1 cellular context compared by ENCODE assay signal in genomic region chr19:17294051-17294891, GRCh38.
TF ChIP-seq lines count a peak whose summit lies in the region.

No MANE protein-coding gene starts in this region.

TF ChIP-seq in SK-N-SH, 30 proteins besides CTCF, POLR2A, EP300 and RAD21 (continued from another document):
- no peak for TF ChIP-seq ZBTB33 (IDR thresholded peaks at IDR 0.05; ENCODE audit: borderline replicate concordance, low read depth)
